8 cellular contexts compared by ENCODE assay signal in genomic region chr1:145997156-145998023, GRCh38. TPM values are rescaled to one million over a fixed set of nuclear protein-coding genes. Genes with fewer than 3 reads are reported as not detected.
A peak's percentile ranks its signal among the peaks of the same experiment; 100 is the strongest.
DNase-seq lines count a peak whose midpoint lies in the region; ATAC-seq, FAIRE-seq and TF ChIP-seq lines count a peak whose summit lies in the region.

No MANE protein-coding gene starts in this region.

- peak overlapping the region; percentile 95 for H3K4me3 Mint-ChIP-seq in CD4-positive, alpha-beta T cell
- peak overlapping the region; percentile 88 for H3K4me3 Mint-ChIP-seq in activated CD4-positive, alpha-beta memory T cell treated with anti-CD3 and anti-CD28 coated beads for 36 hours
- peak overlapping the region; percentile 99 for H3K4me3 Mint-ChIP-seq in natural killer cell treated with Interleukin-12 subunit alpha and Interleukin-12 subunit beta and Interleukin-15 and Interleukin-18, amount 100 ng/mL, for 72 hours

- H3K4me1 Mint-ChIP-seq in CD4-positive, alpha-beta T cell (ENCODE audit: low read depth), result peaks cover 70% of the 10 kb centered on the region
- peaks cover 62% of the 10 kb centered on the region for H3K4me1 Mint-ChIP-seq in activated CD4-positive, alpha-beta memory T cell treated with anti-CD3 and anti-CD28 coated beads for 36 hours (ENCODE audit: low read depth)
- peaks cover 57 to 74% of the 10 kb centered on the region in 2 donors for H3K4me1 Mint-ChIP-seq in natural killer cell treated with Interleukin-12 subunit alpha and Interleukin-12 subunit beta and Interleukin-15 and Interleukin-18, amount 100 ng/mL, for 72 hours (ENCODE audit: low read depth in 2 of 2)

- no peak for TF ChIP-seq POLR2A in endothelial cell of umbilical vein (IDR thresholded peaks at IDR 0.05; ENCODE audit: low read depth, low read length)

- CTCF ChIA-PET in CD4-positive, alpha-beta T cell (lab: Charles Lee), result interaction anchor here (1.0 to 6.3 kb wide), 4 partner anchors 9 to 70 kb away, joined by 3 to 61 read pairs (median 14); partner anchors contain the start of gene RBM8A
- CTCF ChIA-PET in activated CD4-positive, alpha-beta memory T cell treated with anti-CD3 and anti-CD28 coated beads for 36 hours (lab: Charles Lee), result interaction anchor here (0.6 to 5.0 kb wide), 7 partner anchors 10 to 174 kb away, joined by 3 to 72 read pairs (median 3); partner anchors contain the start of genes ANKRD34A, POLR3GL and RNF115
- CTCF ChIA-PET in endothelial cell of umbilical vein (lab: Charles Lee), result interaction anchor here (0.9 to 10.4 kb wide), 4 partner anchors 10 to 105 kb away, joined by 4 to 87 read pairs (median 15); no protein-coding TSS in a partner anchor

- H3K9ac ChIP-seq in endothelial cell of umbilical vein (replicated peaks; ENCODE audit: extremely low read depth, insufficient read depth, low read length), result peak overlapping the region; percentile 28

- H3K9me3 Mint-ChIP-seq in CD4-positive, alpha-beta T cell, result no peaks in the 10 kb centered on the region
- H3K9me3 Mint-ChIP-seq in activated CD4-positive, alpha-beta memory T cell treated with anti-CD3 and anti-CD28 coated beads for 36 hours, result no peaks in the 10 kb centered on the region
- H3K9me3 Mint-ChIP-seq in natural killer cell treated with Interleukin-12 subunit alpha and Interleukin-12 subunit beta and Interleukin-15 and Interleukin-18, amount 100 ng/mL, for 72 hours, result no peaks in the 10 kb centered on the region

- H3K27me3 ChIP-seq in CD4-positive, alpha-beta T cell (ENCODE audit: control insufficient read depth, insufficient read depth, low read length), result no peaks in the 10 kb centered on the region
- H3K27me3 ChIP-seq in endothelial cell of umbilical vein (ENCODE audit: control insufficient read depth in 2 of 2, insufficient read depth in 2 of 2, low read length in 2 of 2), result no peaks in the 10 kb centered on the region

- DNase-seq in CD4-positive, alpha-beta T cell, result peak; percentile 31 to 63 (median 58)
- DNase-seq in GM20000 (ENCODE audit: low spot score), result peak; percentile 40
- DNase-seq in NCI-H1092 treated with DMSO at 0.1 percent for 48 hours (lab: John Stamatoyannopoulos, UW), result peak; percentile 61
- peak; percentile 69 for DNase-seq in activated CD4-positive, alpha-beta memory T cell treated with anti-CD3 and anti-CD28 coated beads for 36 hours
- peak; percentile 22 for DNase-seq in endothelial cell of umbilical vein (ENCODE audit: low read depth, low spot score)
- no peak for DNase-seq in natural killer cell treated with Interleukin-12 subunit alpha and Interleukin-12 subunit beta and Interleukin-15 and Interleukin-18, amount 100 ng/mL, for 72 hours (ENCODE audit: low spot score)
- no peak for DNase-seq in retina

- peak overlapping the region; percentile 10 to 98 (median 98) for H3K4me3 ChIP-seq in endothelial cell of umbilical vein (replicated peaks in 1 of 3; ENCODE audit: insufficient read depth in 1 of 3, low read depth in 1 of 3, low read length in 3 of 3)

- peaks cover 19% of the 10 kb centered on the region for H3K4me1 ChIP-seq in endothelial cell of umbilical vein (ENCODE audit: control insufficient read depth, extremely low read depth, insufficient read depth, low read length)

- FAIRE-seq in endothelial cell of umbilical vein (lab: Jason Lieb, UNC), result no peak

- H3K9me3 ChIP-seq in CD4-positive, alpha-beta T cell (ENCODE audit: control insufficient read depth, low read length), result no peaks in the 10 kb centered on the region
- no peaks in the 10 kb centered on the region for H3K9me3 ChIP-seq in endothelial cell of umbilical vein (replicated peaks; ENCODE audit: control insufficient read depth, insufficient read depth, low read length)

- peak overlapping the region; percentile 71 for H2AFZ ChIP-seq in endothelial cell of umbilical vein (ENCODE audit: low read depth, low read length)

- H3K36me3 ChIP-seq in endothelial cell of umbilical vein (ENCODE audit: control insufficient read depth in 2 of 2, extremely low read depth in 1 of 2, insufficient read depth in 2 of 2, low read length in 2 of 2), result peaks cover 2 to 16% of the 10 kb centered on the region in 2 experiments

- TSS peak; percentile 86 for BruUV-seq in endothelial cell of umbilical vein (replicated peaks; lab: Mats Ljungman, UMichigan)

- peak overlapping the region; percentile 98 for H3K4me2 ChIP-seq in endothelial cell of umbilical vein (ENCODE audit: insufficient read depth, low read length)

- ATAC-seq in CD4-positive, alpha-beta T cell (ENCODE audit: poor library complexity), result peak; percentile 69
- peak; percentile 66 to 67 for ATAC-seq in natural killer cell treated with Interleukin-12 subunit alpha and Interleukin-12 subunit beta and Interleukin-15 and Interleukin-18, amount 100 ng/mL, for 72 hours
- no peak for ATAC-seq in GM18873 (IDR thresholded peaks at IDR 0.05; ENCODE audit: low FRiP score, unreplicated experiment)

- H3K79me2 ChIP-seq in endothelial cell of umbilical vein (ENCODE audit: control insufficient read depth, insufficient read depth, low read length), result peaks cover 10% of the 10 kb centered on the region

- dilution Hi-C loops in endothelial cell of umbilical vein (cut with MboI; ENCODE audit: extremely low pct_ligation_motif_present, low sequenced_read_pairs), result no loop called here

- peak overlapping the region; percentile 91 for H3K27ac ChIP-seq in CD4-positive, alpha-beta T cell (ENCODE audit: low read depth, low read length)
- H3K27ac ChIP-seq in endothelial cell of umbilical vein (ENCODE audit: insufficient read depth, low read depth, low read length), result peak overlapping the region; percentile 4

- peak overlapping the region; percentile 95 for H3K27ac Mint-ChIP-seq in CD4-positive, alpha-beta T cell
- H3K27ac Mint-ChIP-seq in activated CD4-positive, alpha-beta memory T cell treated with anti-CD3 and anti-CD28 coated beads for 36 hours, result peak overlapping the region; percentile 92
- H3K27ac Mint-ChIP-seq in natural killer cell treated with Interleukin-12 subunit alpha and Interleukin-12 subunit beta and Interleukin-15 and Interleukin-18, amount 100 ng/mL, for 72 hours, result peak overlapping the region; percentile 96 to 98

- H3K9me1 ChIP-seq in endothelial cell of umbilical vein (replicated peaks; ENCODE audit: control insufficient read depth, extremely low read depth, insufficient read depth, low read length), result no peaks in the 10 kb centered on the region

- intact Hi-C loops in CD4-positive, alpha-beta T cell (cut with DNase I, micrococcal nuclease), result loop anchor here in 1 of 2 experiments (1.0 to 5.0 kb wide), 4 partner anchors 10 to 79 kb away; partner anchors contain the start of genes ANKRD34A, PEX11B, POLR3GL and RBM8A
- intact Hi-C loops in activated CD4-positive, alpha-beta memory T cell treated with anti-CD3 and anti-CD28 coated beads for 36 hours (cut with micrococcal nuclease), result loop anchor here (1.0 to 5.0 kb wide), 3 partner anchors 79 to 170 kb away; partner anchors contain the start of genes PEX11B and PIAS3
- intact Hi-C loops in endothelial cell of umbilical vein (cut with micrococcal nuclease), result no loop called here

- POLR2A ChIA-PET in CD4-positive, alpha-beta T cell (lab: Charles Lee), result interaction anchor here (0.9 to 11.8 kb wide), 16 partner anchors 9 to 174 kb away, joined by 3 to 625 read pairs (median 34); partner anchors contain the start of genes ANKRD34A, LIX1L, NUDT17 and PEX11B
- POLR2A ChIA-PET in activated CD4-positive, alpha-beta memory T cell treated with anti-CD3 and anti-CD28 coated beads for 36 hours (lab: Charles Lee), result interaction anchor here (1.0 to 13.2 kb wide), 8 partner anchors 9 to 74 kb away, joined by 3 to 183 read pairs (median 8); partner anchors contain the start of genes ANKRD34A, LIX1L, POLR3GL and RBM8A
- POLR2A ChIA-PET in endothelial cell of umbilical vein (lab: Charles Lee), result interaction anchor here (0.7 kb wide), 1 partner anchor 17 kb away, joined by 4 read pairs; no protein-coding TSS in a partner anchor

- peaks cover 58% of the 10 kb centered on the region for H3K36me3 Mint-ChIP-seq in CD4-positive, alpha-beta T cell (ENCODE audit: low read depth)
- peaks cover 38% of the 10 kb centered on the region for H3K36me3 Mint-ChIP-seq in activated CD4-positive, alpha-beta memory T cell treated with anti-CD3 and anti-CD28 coated beads for 36 hours
- peaks cover 39% of the 10 kb centered on the region for H3K36me3 Mint-ChIP-seq in natural killer cell treated with Interleukin-12 subunit alpha and Interleukin-12 subunit beta and Interleukin-15 and Interleukin-18, amount 100 ng/mL, for 72 hours

- H4K20me1 ChIP-seq in endothelial cell of umbilical vein (replicated peaks; ENCODE audit: control insufficient read depth, extremely low read depth, insufficient read depth, low read length), result no peaks in the 10 kb centered on the region

- H3K27me3 Mint-ChIP-seq in CD4-positive, alpha-beta T cell, result no peaks in the 10 kb centered on the region
- no peaks in the 10 kb centered on the region for H3K27me3 Mint-ChIP-seq in activated CD4-positive, alpha-beta memory T cell treated with anti-CD3 and anti-CD28 coated beads for 36 hours
- no peaks in the 10 kb centered on the region for H3K27me3 Mint-ChIP-seq in natural killer cell treated with Interleukin-12 subunit alpha and Interleukin-12 subunit beta and Interleukin-15 and Interleukin-18, amount 100 ng/mL, for 72 hours

- TF ChIP-seq CTCF in CD4-positive, alpha-beta T cell (IDR thresholded peaks at IDR 0.05), result no peak
- TF ChIP-seq CTCF in GM20000 (IDR thresholded peaks at IDR 0.05; ENCODE audit: extremely low read depth, missing control alignments), result no peak
- no peak for TF ChIP-seq CTCF in endothelial cell of umbilical vein (IDR thresholded peaks at IDR 0.05; ENCODE audit: extremely low read depth in 1 of 2, insufficient read depth in 1 of 2, low read depth in 1 of 2, low read length in 2 of 2)

RNA-seq across cellular contexts. Expression of gene TXNIP, which starts 1.0 kb away (rescaled TPM):
- 1,000 to 10,000 TPM; 1,317 to 1,358 TPM for total RNA-seq in CD4-positive, alpha-beta T cell
- 10 to 100 TPM; 82.6 to 88.8 TPM for total RNA-seq in activated CD4-positive, alpha-beta memory T cell treated with anti-CD3 and anti-CD28 coated beads for 36 hours
- total RNA-seq in endothelial cell of umbilical vein, result 7.6 and 9.1 TPM in 2 replicates
- 21.8 and 31.3 TPM in 2 replicates for polyA plus RNA-seq in endothelial cell of umbilical vein
- 15.1 and 18.3 TPM in 2 replicates for polyA plus RNA-seq in endothelial cell of umbilical vein (2011; cell fraction: cytosol; rRNA removed)
- polyA plus RNA-seq in endothelial cell of umbilical vein (2011; cell fraction: nucleus; rRNA removed), result 15.3 and 21.3 TPM in 2 replicates
- 14.7 and 22.5 TPM in 2 replicates for polyA plus RNA-seq in endothelial cell of umbilical vein (2012)
- 53.0 and 74.0 TPM in 2 replicates for polyA minus RNA-seq in endothelial cell of umbilical vein
- polyA minus RNA-seq in endothelial cell of umbilical vein (2011; cell fraction: cytosol; rRNA and poly(A)+ RNA removed), result 125 TPM
- polyA minus RNA-seq in endothelial cell of umbilical vein (2011; cell fraction: nucleus; rRNA and poly(A)+ RNA removed), result 15.0 and 23.3 TPM in 2 replicates
- total RNA-seq in natural killer cell treated with Interleukin-12 subunit alpha and Interleukin-12 subunit beta and Interleukin-15 and Interleukin-18, amount 100 ng/mL, for 72 hours, result 100 to 1,000 TPM in 1 of 2 donors, 10 to 100 TPM in 1; 87.8 to 347 TPM

RNA-seq across cellular contexts. Expression of gene HJV, which starts 24.1 kb away (rescaled TPM):
- total RNA-seq in CD4-positive, alpha-beta T cell, result not detected
- total RNA-seq in activated CD4-positive, alpha-beta memory T cell treated with anti-CD3 and anti-CD28 coated beads for 36 hours, result not detected
- not detected in 2 replicates for total RNA-seq in endothelial cell of umbilical vein
- not detected in 2 replicates for polyA plus RNA-seq in endothelial cell of umbilical vein
- polyA plus RNA-seq in endothelial cell of umbilical vein (2011; cell fraction: cytosol; rRNA removed), result not detected in 2 replicates
- polyA plus RNA-seq in endothelial cell of umbilical vein (2011; cell fraction: nucleus; rRNA removed), result not detected in 2 replicates
- polyA plus RNA-seq in endothelial cell of umbilical vein (2012), result not detected in 2 replicates
- polyA minus RNA-seq in endothelial cell of umbilical vein, result not detected in 2 replicates
- polyA minus RNA-seq in endothelial cell of umbilical vein (2011; cell fraction: cytosol; rRNA and poly(A)+ RNA removed), result not detected
- polyA minus RNA-seq in endothelial cell of umbilical vein (2011; cell fraction: nucleus; rRNA and poly(A)+ RNA removed), result not detected in 2 replicates
- total RNA-seq in natural killer cell treated with Interleukin-12 subunit alpha and Interleukin-12 subunit beta and Interleukin-15 and Interleukin-18, amount 100 ng/mL, for 72 hours, result not detected

RNA-seq across cellular contexts. Expression of gene POLR3GL, which starts 32.9 kb away (rescaled TPM):
- total RNA-seq in CD4-positive, alpha-beta T cell, result 10 to 100 TPM; 17.2 to 17.8 TPM
- total RNA-seq in activated CD4-positive, alpha-beta memory T cell treated with anti-CD3 and anti-CD28 coated beads for 36 hours, result 10 to 100 TPM; 27.3 to 30.9 TPM
- 15.3 and 18.8 TPM in 2 replicates for total RNA-seq in endothelial cell of umbilical vein
- polyA plus RNA-seq in endothelial cell of umbilical vein, result 10.6 and 12.4 TPM in 2 replicates
- polyA plus RNA-seq in endothelial cell of umbilical vein (2011; cell fraction: cytosol; rRNA removed), result 17.6 and 19.4 TPM in 2 replicates
- 7.8 and 9.3 TPM in 2 replicates for polyA plus RNA-seq in endothelial cell of umbilical vein (2011; cell fraction: nucleus; rRNA removed)
- polyA plus RNA-seq in endothelial cell of umbilical vein (2012), result 26.8 and 28.7 TPM in 2 replicates
- 6.5 and 6.9 TPM in 2 replicates for polyA minus RNA-seq in endothelial cell of umbilical vein
- polyA minus RNA-seq in endothelial cell of umbilical vein (2011; cell fraction: cytosol; rRNA and poly(A)+ RNA removed), result 2.2 TPM
- 2.4 and 4.9 TPM in 2 replicates for polyA minus RNA-seq in endothelial cell of umbilical vein (2011; cell fraction: nucleus; rRNA and poly(A)+ RNA removed)
- 10 to 100 TPM; 17.8 to 26.4 TPM for total RNA-seq in natural killer cell treated with Interleukin-12 subunit alpha and Interleukin-12 subunit beta and Interleukin-15 and Interleukin-18, amount 100 ng/mL, for 72 hours

RNA-seq across cellular contexts. Expression of gene ANKRD34A, which starts 33.0 kb away (rescaled TPM):
- total RNA-seq in CD4-positive, alpha-beta T cell, result under 1 TPM; 0.42 to 0.47 TPM
- total RNA-seq in activated CD4-positive, alpha-beta memory T cell treated with anti-CD3 and anti-CD28 coated beads for 36 hours, result 1 to 10 TPM; 4.6 to 4.7 TPM
- 0.24 and 0.60 TPM in 2 replicates for total RNA-seq in endothelial cell of umbilical vein
- polyA plus RNA-seq in endothelial cell of umbilical vein, result 0.41 and 0.43 TPM in 2 replicates
- 0.21 and 0.30 TPM in 2 replicates for polyA plus RNA-seq in endothelial cell of umbilical vein (2011; cell fraction: cytosol; rRNA removed)
- 0.84 and 1.1 TPM in 2 replicates for polyA plus RNA-seq in endothelial cell of umbilical vein (2011; cell fraction: nucleus; rRNA removed)
- 0.28 and 0.38 TPM in 2 replicates for polyA plus RNA-seq in endothelial cell of umbilical vein (2012)
- 0.06 and 0.07 TPM in 2 replicates for polyA minus RNA-seq in endothelial cell of umbilical vein
- 0.61 TPM for polyA minus RNA-seq in endothelial cell of umbilical vein (2011; cell fraction: cytosol; rRNA and poly(A)+ RNA removed)
- 0.29 and 0.58 TPM in 2 replicates for polyA minus RNA-seq in endothelial cell of umbilical vein (2011; cell fraction: nucleus; rRNA and poly(A)+ RNA removed)
- 1 to 10 TPM; 1.6 to 9.1 TPM for total RNA-seq in natural killer cell treated with Interleukin-12 subunit alpha and Interleukin-12 subunit beta and Interleukin-15 and Interleukin-18, amount 100 ng/mL, for 72 hours

RNA-seq across cellular contexts. Expression of gene LIX1L, which starts 39.6 kb away (rescaled TPM):
- 10 to 100 TPM; 21.4 to 21.5 TPM for total RNA-seq in CD4-positive, alpha-beta T cell
- total RNA-seq in activated CD4-positive, alpha-beta memory T cell treated with anti-CD3 and anti-CD28 coated beads for 36 hours, result 10 to 100 TPM; 46.6 to 47.8 TPM
- 54.9 and 55.6 TPM in 2 replicates for total RNA-seq in endothelial cell of umbilical vein
- polyA plus RNA-seq in endothelial cell of umbilical vein, result 48.4 and 56.4 TPM in 2 replicates
- polyA plus RNA-seq in endothelial cell of umbilical vein (2011; cell fraction: cytosol; rRNA removed), result 50.1 and 53.0 TPM in 2 replicates
- polyA plus RNA-seq in endothelial cell of umbilical vein (2011; cell fraction: nucleus; rRNA removed), result 19.2 and 23.4 TPM in 2 replicates
- 17.1 and 20.3 TPM in 2 replicates for polyA plus RNA-seq in endothelial cell of umbilical vein (2012)
- polyA minus RNA-seq in endothelial cell of umbilical vein, result 47.6 and 49.9 TPM in 2 replicates
- 21.5 TPM for polyA minus RNA-seq in endothelial cell of umbilical vein (2011; cell fraction: cytosol; rRNA and poly(A)+ RNA removed)
- polyA minus RNA-seq in endothelial cell of umbilical vein (2011; cell fraction: nucleus; rRNA and poly(A)+ RNA removed), result 10.5 and 13.3 TPM in 2 replicates
- total RNA-seq in natural killer cell treated with Interleukin-12 subunit alpha and Interleukin-12 subunit beta and Interleukin-15 and Interleukin-18, amount 100 ng/mL, for 72 hours, result 10 to 100 TPM; 28.8 to 31.3 TPM

Comparison
In these comparisons a context has a peak if more than half of its experiments do, and no peak if none do; other contexts are left out.
1. DNase-seq: peak in CD4-positive, alpha-beta T cell (10 of 10), GM20000 (single experiment), NCI-H1092 treated with DMSO at 0.1 percent for 48 hours (single experiment), activated CD4-positive, alpha-beta memory T cell treated with anti-CD3 and anti-CD28 coated beads for 36 hours (single experiment) and endothelial cell of umbilical vein (single experiment); none in natural killer cell treated with Interleukin-12 subunit alpha and Interleukin-12 subunit beta and Interleukin-15 and Interleukin-18, amount 100 ng/mL, for 72 hours (single experiment) and retina (single experiment).
2. Peak in every context shown above with its lines, with median percentiles within 50 percentile points of each other: H3K27ac Mint-ChIP-seq and H3K4me3 Mint-ChIP-seq.